Comparison of ENCODE assay signal across 16 cellular contexts in the genomic region with DNA sequence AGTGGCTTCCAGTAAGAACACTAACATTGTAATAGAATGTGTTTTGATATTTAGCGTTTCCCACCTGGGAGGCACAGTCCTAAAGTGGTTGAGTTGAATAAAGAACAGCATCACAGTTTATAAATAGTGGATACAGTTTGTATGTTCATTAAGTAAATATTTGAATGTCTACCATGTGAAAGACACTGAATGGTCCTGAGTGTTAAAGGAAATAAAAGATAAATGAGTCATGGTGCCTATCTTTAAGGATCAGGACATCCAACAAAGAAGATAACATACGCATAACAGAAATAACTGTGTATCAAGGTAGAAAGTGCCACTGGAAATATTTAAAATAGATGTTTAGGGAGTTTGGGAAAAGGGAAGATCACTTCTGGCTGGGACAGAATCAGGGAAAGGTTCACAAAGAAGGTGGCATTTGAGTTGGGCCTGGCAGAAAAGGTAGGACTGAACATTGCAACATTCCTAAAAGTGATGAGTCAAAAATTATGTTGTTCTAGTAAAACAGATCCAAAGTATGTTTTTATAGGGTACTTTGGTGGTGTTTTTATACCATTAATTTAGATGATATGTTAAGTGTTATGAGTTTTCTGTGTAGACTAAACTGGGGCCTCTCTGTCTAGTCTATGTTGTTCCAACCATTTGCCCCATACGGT. TPM values are rescaled to one million over a fixed set of nuclear protein-coding genes. Genes with fewer than 3 reads are reported as not detected.
DNase-seq lines count a peak whose midpoint lies in the region; ATAC-seq and TF ChIP-seq lines count a peak whose summit lies in the region.
"Had no signal": no experiment of that assay in that cellular context is flagged by ENCODE, and none has a peak within 500 bp of the region (broad histone marks: within the 10 kb centered on the region; RNA-seq: fewer than 3 reads in every experiment).

No MANE protein-coding gene starts in this region.

- ATAC-seq in HG03378 (IDR thresholded peaks at IDR 0.05; ENCODE audit: unreplicated experiment) = no peak
- no peak for ATAC-seq in naive thymus-derived CD8-positive, alpha-beta T cell
- ATAC-seq: activated CD8-positive, alpha-beta T cell treated with anti-CD3 and anti-CD28 coated beads for 36 hours had no signal

- WGBS in GM23248 (ENCODE audit: low coverage in 1 of 2, low lambda C conversion rate in 2 of 2, missing lambda C conversion rate in 2 of 2), 2 experiments = 75 to 85% methylated on average over 3 of the region's 3 CpGs

- in situ Hi-C loops in GM23248 (cut with MboI) = no loop called here
- in situ Hi-C loops in KBM-7 (cut with MboI; ENCODE audit: low pct_unique_long_range_greater_than_20kb, low sequenced_read_pairs) = no loop called here

- H3K4me3 ChIP-seq in GM23248 (no peak overlapping the region), dorsolateral prefrontal cortex (peak overlapping the region in 30 of 59 donors; percentile 0 to 53 (median 24)), neural progenitor cell (peak overlapping the region; percentile 31)
- H3K4me3 ChIP-seq: Peyer's patch, prostate gland had no signal

- peak; percentile 12 for DNase-seq in GM23248
- DNase-seq in NCI-H345 (lab: John Stamatoyannopoulos, UW) = peak; percentile 36
- no peak for DNase-seq in dorsolateral prefrontal cortex
- no peak for DNase-seq in neural progenitor cell (ENCODE audit: low spot score)
- no peak for DNase-seq in KBM-7
- DNase-seq in dermis blood vessel endothelial cell = no peak
- DNase-seq in naive thymus-derived CD8-positive, alpha-beta T cell = no peak
- DNase-seq: activated CD8-positive, alpha-beta T cell treated with anti-CD3 and anti-CD28 coated beads for 36 hours; activated naive CD4-positive, alpha-beta T cell treated with anti-CD3 and anti-CD28 coated beads, Interleukin-2, amount 50 U/mL, for 16 hours; NCI-H2171; Peyer's patch; stimulated activated CD4-positive, alpha-beta T cell treated with anti-CD3 and anti-CD28 coated beads, Interleukin-4, amount 100 ng/mL, for 1 hour had no signal

- H3K9me3 Mint-ChIP-seq in neural progenitor cell = no peaks in the 10 kb centered on the region
- no peaks in the 10 kb centered on the region for H3K9me3 Mint-ChIP-seq in naive thymus-derived CD8-positive, alpha-beta T cell
- H3K9me3 Mint-ChIP-seq: activated CD8-positive, alpha-beta T cell treated with anti-CD3 and anti-CD28 coated beads for 36 hours; stimulated activated naive CD8-positive, alpha-beta T cell treated with anti-CD3 and anti-CD28 coated beads, Interleukin-15, Interleukin-2, amounts not matched to agents 100 ng/mL and 50 ng/mL, for 24 hours had no signal

- H3K9me2 ChIP-seq in GM23248 (ENCODE audit: insufficient read depth) = no peaks in the 10 kb centered on the region

- peak overlapping the region; percentile 69 for H3K4me3 Mint-ChIP-seq in neural progenitor cell
- no peak overlapping the region for H3K4me3 Mint-ChIP-seq in naive thymus-derived CD8-positive, alpha-beta T cell
- H3K4me3 Mint-ChIP-seq: activated CD8-positive, alpha-beta T cell treated with anti-CD3 and anti-CD28 coated beads for 36 hours; stimulated activated naive CD8-positive, alpha-beta T cell treated with anti-CD3 and anti-CD28 coated beads, Interleukin-15, Interleukin-2, amounts not matched to agents 100 ng/mL and 50 ng/mL, for 24 hours had no signal

- no peak overlapping the region for H3K9ac ChIP-seq in GM23248
- no peak overlapping the region for H3K9ac ChIP-seq in neural progenitor cell
- H3K9ac ChIP-seq: KMS-11 had no signal

- peaks cover 54% of the 10 kb centered on the region for H3K4me1 Mint-ChIP-seq in neural progenitor cell
- H3K4me1 Mint-ChIP-seq in naive thymus-derived CD8-positive, alpha-beta T cell = peaks cover 0 to 13% (median 3%) of the 10 kb centered on the region in 4 donors

- H3K9me3 ChIP-seq in GM23248 (ENCODE audit: low read depth) (no peaks in the 10 kb centered on the region), neural progenitor cell (ENCODE audit: low read depth) (no peaks in the 10 kb centered on the region)
- H3K9me3 ChIP-seq: Peyer's patch, prostate gland had no signal

- H3K36me3 Mint-ChIP-seq in neural progenitor cell = peaks cover 9% of the 10 kb centered on the region
- H3K36me3 Mint-ChIP-seq in naive thymus-derived CD8-positive, alpha-beta T cell = peaks cover 0 to 5% (median 0%) of the 10 kb centered on the region in 3 donors

- H4K20me1 ChIP-seq in GM23248 (ENCODE audit: insufficient read depth) = 0 out of 2 replicates have a peak, but pooled peaks cover 2% of the 10 kb centered on the region
- H4K20me1 ChIP-seq in neural progenitor cell (ENCODE audit: low read depth) = peaks cover 10% of the 10 kb centered on the region

- POLR2A ChIA-PET in naive thymus-derived CD8-positive, alpha-beta T cell (lab: Charles Lee) = no interaction called here

- H3K27me3 Mint-ChIP-seq in neural progenitor cell (ENCODE audit: insufficient read depth, low read depth) = no peaks in the 10 kb centered on the region
- H3K27me3 Mint-ChIP-seq in naive thymus-derived CD8-positive, alpha-beta T cell = no peaks in the 10 kb centered on the region
- H3K27me3 Mint-ChIP-seq: activated CD8-positive, alpha-beta T cell treated with anti-CD3 and anti-CD28 coated beads for 36 hours; stimulated activated naive CD8-positive, alpha-beta T cell treated with anti-CD3 and anti-CD28 coated beads, Interleukin-15, Interleukin-2, amounts not matched to agents 100 ng/mL and 50 ng/mL, for 24 hours had no signal

- H3K27ac Mint-ChIP-seq in neural progenitor cell = peak overlapping the region; percentile 90
- peak overlapping the region in 1 of 10 donors; percentile 5 for H3K27ac Mint-ChIP-seq in naive thymus-derived CD8-positive, alpha-beta T cell
- H3K27ac Mint-ChIP-seq: activated CD8-positive, alpha-beta T cell treated with anti-CD3 and anti-CD28 coated beads for 36 hours; stimulated activated naive CD8-positive, alpha-beta T cell treated with anti-CD3 and anti-CD28 coated beads, Interleukin-15, Interleukin-2, amounts not matched to agents 100 ng/mL and 50 ng/mL, for 24 hours had no signal

- H3K79me2 ChIP-seq in GM23248 (ENCODE audit: insufficient read depth) = no peaks in the 10 kb centered on the region; the same call in 1 of the 2 replicates
- H3K79me2 ChIP-seq in neural progenitor cell (ENCODE audit: low read depth) = peaks cover 14% of the 10 kb centered on the region

- H3K27me3 ChIP-seq in GM23248 (replicated peaks; ENCODE audit: insufficient read depth) = no peaks in the 10 kb centered on the region
- H3K27me3 ChIP-seq in dorsolateral prefrontal cortex = no peaks in the 10 kb centered on the region
- no peaks in the 10 kb centered on the region for H3K27me3 ChIP-seq in neural progenitor cell
- H3K27me3 ChIP-seq: Peyer's patch had no signal

- peaks cover 12% of the 10 kb centered on the region for H3K4me1 ChIP-seq in GM23248 (ENCODE audit: insufficient read depth)
- peaks cover 60% of the 10 kb centered on the region for H3K4me1 ChIP-seq in neural progenitor cell
- H3K4me1 ChIP-seq: prostate gland had no signal

- no peak for TF ChIP-seq CTCF in dorsolateral prefrontal cortex (IDR thresholded peaks at IDR 0.05 in 54 of 56, conservative IDR thresholded peaks at IDR 0.05 in 2 of 56; ENCODE audit: low read depth in 1 of 56, partially characterized antibody in 56 of 56)
- no peak for TF ChIP-seq CTCF in neural progenitor cell (IDR thresholded peaks at IDR 0.05)

- no peak overlapping the region for H2AFZ ChIP-seq in GM23248
- H2AFZ ChIP-seq in neural progenitor cell (replicated peaks) = peak overlapping the region; percentile 30

- intact Hi-C loops in dorsolateral prefrontal cortex (cut with DNase I) = loop anchor here (5.0 to 10.0 kb wide), 3 partner anchors 73 to 129 kb away; no protein-coding TSS in a partner anchor

- H3K36me3 ChIP-seq in GM23248 (ENCODE audit: low read depth) = no peaks in the 10 kb centered on the region
- H3K36me3 ChIP-seq in neural progenitor cell = no peaks in the 10 kb centered on the region
- H3K36me3 ChIP-seq: Peyer's patch, prostate gland had no signal

- H3F3A ChIP-seq in GM23248 (ENCODE audit: insufficient read depth) (0 out of 2 replicates have a peak, but pooled peaks cover 9% of the 10 kb centered on the region), neural progenitor cell (ENCODE audit: low read depth) (peaks cover 34% of the 10 kb centered on the region)

- H3K27ac ChIP-seq in GM23248 (no peak overlapping the region), dorsolateral prefrontal cortex (peak overlapping the region; percentile 41 to 97 (median 88)), neural progenitor cell (peak overlapping the region; percentile 93)
- H3K27ac ChIP-seq: KMS-11, Peyer's patch, prostate gland had no signal

- H3K4me2 ChIP-seq in GM23248 (ENCODE audit: unreplicated experiment) (no peak overlapping the region), neural progenitor cell (peak overlapping the region; percentile 78)
- H3K4me2 ChIP-seq: KMS-11 had no signal

RNA-seq across cellular contexts. Expression of gene CSTPP1, which starts 41.5 kb away (rescaled TPM):
- total RNA-seq in GM23248 (2014; rRNA removed; shearing (Covaris generic)) = 21.7 and 31.5 TPM in 2 replicates
- 39.9 and 42.4 TPM in 2 replicates for polyA plus RNA-seq in GM23248 (2016; fragmentation: Nextera tagmentation; extraction: Ambion mirVana)
- 100 to 1,000 TPM in 73 of 120 experiments, 10 to 100 TPM in 47; 71.1 to 144 (median 102) TPM for total RNA-seq in dorsolateral prefrontal cortex
- total RNA-seq in neural progenitor cell (ENCODE audit: low replicate concordance) = 32.7 and 51.7 TPM in 2 replicates
- 8.5 and 11.7 TPM in 2 replicates for total RNA-seq in dermis blood vessel endothelial cell
- 10 to 100 TPM; 13.2 to 16.1 TPM for total RNA-seq in naive thymus-derived CD8-positive, alpha-beta T cell
- 10 to 100 TPM; 15.8 to 20.4 (median 20.0) TPM for polyA plus RNA-seq in naive thymus-derived CD8-positive, alpha-beta T cell

RNA-seq across cellular contexts. Expression of gene LRP4, which starts 59.7 kb away (rescaled TPM):
- 2.0 and 2.9 TPM in 2 replicates for total RNA-seq in GM23248 (2014; rRNA removed; shearing (Covaris generic))
- polyA plus RNA-seq in GM23248 (2016; fragmentation: Nextera tagmentation; extraction: Ambion mirVana) = 1.4 and 2.0 TPM in 2 replicates
- total RNA-seq in dorsolateral prefrontal cortex (100 to 1,000 TPM in 72 of 120 experiments, 10 to 100 TPM in 48; 56.0 to 339 (median 107) TPM), neural progenitor cell (ENCODE audit: low replicate concordance) (9.2 and 12.0 TPM in 2 replicates), dermis blood vessel endothelial cell (1.4 and 2.2 TPM in 2 replicates)
- not detected for total RNA-seq in naive thymus-derived CD8-positive, alpha-beta T cell
- not detected for polyA plus RNA-seq in naive thymus-derived CD8-positive, alpha-beta T cell

Comparison
In these comparisons a context has a peak if more than half of its experiments do, and no peak if none do; other contexts are left out.
1. DNase-seq: peak in GM23248 (single experiment) and NCI-H345 (single experiment); none in dorsolateral prefrontal cortex (0 of 10), neural progenitor cell (single experiment), KBM-7 (single experiment), dermis blood vessel endothelial cell (single experiment) and naive thymus-derived CD8-positive, alpha-beta T cell (0 of 10).